ENCODE assay signal across 1 cellular context in the genomic region with DNA sequence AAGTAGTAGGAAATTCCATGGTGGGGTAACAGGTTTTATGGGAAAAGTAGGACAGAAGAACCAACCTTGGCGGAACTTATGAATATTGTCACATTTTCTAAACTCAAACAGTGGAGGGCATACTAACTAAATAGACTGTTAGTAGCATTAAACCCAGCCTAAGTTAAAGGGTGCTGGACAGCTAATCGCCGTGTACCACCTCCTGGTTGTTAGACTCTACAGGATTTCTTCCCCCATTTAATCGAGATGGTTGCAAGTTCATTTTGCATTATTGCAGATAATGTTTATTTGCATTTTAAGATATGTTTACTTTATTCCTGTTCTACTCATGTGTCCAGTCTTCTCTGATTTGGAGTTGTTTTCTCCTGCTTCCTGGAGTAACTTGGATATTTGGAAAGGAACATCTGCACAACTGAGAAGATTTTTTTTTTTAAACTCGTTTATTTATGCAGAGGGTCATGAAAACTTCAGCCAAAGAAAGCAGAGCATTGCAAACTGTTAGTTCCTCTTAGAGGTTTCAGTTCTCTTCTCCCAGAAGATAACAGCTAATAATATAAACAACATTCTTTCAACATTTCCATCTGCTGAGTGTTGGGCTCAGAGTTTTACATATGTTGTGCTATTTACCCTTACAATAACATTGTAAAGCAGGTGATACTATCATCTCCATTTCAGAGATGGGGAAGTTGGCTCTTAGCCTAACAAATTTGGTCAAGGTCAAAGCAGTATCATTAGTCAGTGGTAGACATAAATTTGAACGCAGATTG.
TF ChIP-seq lines count a peak whose summit lies in the region.

No MANE protein-coding gene starts in this region.

TF ChIP-seq in SK-N-SH, 30 proteins besides CTCF, POLR2A, EP300 and RAD21 (continued from another document):
- TF ChIP-seq, protein P1, sequence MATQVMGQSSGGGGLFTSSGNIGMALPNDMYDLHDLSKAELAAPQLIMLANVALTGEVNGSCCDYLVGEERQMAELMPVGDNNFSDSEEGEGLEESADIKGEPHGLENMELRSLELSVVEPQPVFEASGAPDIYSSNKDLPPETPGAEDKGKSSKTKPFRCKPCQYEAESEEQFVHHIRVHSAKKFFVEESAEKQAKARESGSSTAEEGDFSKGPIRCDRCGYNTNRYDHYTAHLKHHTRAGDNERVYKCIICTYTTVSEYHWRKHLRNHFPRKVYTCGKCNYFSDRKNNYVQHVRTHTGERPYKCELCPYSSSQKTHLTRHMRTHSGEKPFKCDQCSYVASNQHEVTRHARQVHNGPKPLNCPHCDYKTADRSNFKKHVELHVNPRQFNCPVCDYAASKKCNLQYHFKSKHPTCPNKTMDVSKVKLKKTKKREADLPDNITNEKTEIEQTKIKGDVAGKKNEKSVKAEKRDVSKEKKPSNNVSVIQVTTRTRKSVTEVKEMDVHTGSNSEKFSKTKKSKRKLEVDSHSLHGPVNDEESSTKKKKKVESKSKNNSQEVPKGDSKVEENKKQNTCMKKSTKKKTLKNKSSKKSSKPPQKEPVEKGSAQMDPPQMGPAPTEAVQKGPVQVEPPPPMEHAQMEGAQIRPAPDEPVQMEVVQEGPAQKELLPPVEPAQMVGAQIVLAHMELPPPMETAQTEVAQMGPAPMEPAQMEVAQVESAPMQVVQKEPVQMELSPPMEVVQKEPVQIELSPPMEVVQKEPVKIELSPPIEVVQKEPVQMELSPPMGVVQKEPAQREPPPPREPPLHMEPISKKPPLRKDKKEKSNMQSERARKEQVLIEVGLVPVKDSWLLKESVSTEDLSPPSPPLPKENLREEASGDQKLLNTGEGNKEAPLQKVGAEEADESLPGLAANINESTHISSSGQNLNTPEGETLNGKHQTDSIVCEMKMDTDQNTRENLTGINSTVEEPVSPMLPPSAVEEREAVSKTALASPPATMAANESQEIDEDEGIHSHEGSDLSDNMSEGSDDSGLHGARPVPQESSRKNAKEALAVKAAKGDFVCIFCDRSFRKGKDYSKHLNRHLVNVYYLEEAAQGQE (IDR thresholded peaks at IDR 0.05; ENCODE audit: low read depth, low read length) = no peak
- no peak for TF ChIP-seq NFIC (IDR thresholded peaks at IDR 0.05; ENCODE audit: borderline replicate concordance)
- TF ChIP-seq NRF1 (IDR thresholded peaks at IDR 0.05; ENCODE audit: low read depth, low read length) = no peak
- TF ChIP-seq, protein P2, sequence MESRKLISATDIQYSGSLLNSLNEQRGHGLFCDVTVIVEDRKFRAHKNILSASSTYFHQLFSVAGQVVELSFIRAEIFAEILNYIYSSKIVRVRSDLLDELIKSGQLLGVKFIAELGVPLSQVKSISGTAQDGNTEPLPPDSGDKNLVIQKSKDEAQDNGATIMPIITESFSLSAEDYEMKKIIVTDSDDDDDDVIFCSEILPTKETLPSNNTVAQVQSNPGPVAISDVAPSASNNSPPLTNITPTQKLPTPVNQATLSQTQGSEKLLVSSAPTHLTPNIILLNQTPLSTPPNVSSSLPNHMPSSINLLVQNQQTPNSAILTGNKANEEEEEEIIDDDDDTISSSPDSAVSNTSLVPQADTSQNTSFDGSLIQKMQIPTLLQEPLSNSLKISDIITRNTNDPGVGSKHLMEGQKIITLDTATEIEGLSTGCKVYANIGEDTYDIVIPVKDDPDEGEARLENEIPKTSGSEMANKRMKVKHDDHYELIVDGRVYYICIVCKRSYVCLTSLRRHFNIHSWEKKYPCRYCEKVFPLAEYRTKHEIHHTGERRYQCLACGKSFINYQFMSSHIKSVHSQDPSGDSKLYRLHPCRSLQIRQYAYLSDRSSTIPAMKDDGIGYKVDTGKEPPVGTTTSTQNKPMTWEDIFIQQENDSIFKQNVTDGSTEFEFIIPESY (IDR thresholded peaks at IDR 0.05; ENCODE audit: borderline replicate concordance, low read depth) = no peak
- TF ChIP-seq, protein P3, sequence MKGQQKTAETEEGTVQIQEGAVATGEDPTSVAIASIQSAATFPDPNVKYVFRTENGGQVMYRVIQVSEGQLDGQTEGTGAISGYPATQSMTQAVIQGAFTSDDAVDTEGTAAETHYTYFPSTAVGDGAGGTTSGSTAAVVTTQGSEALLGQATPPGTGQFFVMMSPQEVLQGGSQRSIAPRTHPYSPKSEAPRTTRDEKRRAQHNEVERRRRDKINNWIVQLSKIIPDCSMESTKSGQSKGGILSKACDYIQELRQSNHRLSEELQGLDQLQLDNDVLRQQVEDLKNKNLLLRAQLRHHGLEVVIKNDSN (IDR thresholded peaks at IDR 0.05; ENCODE audit: borderline replicate concordance, low read depth) = no peak
- TF ChIP-seq MXI1 (IDR thresholded peaks at IDR 0.05; ENCODE audit: low read depth, low read length) = no peak
